1 cellular context compared by ENCODE assay signal in genomic region chr15:34370129-34370528, GRCh38.
TF ChIP-seq lines count a peak whose summit lies in the region.

No MANE protein-coding gene starts in this region.

TF ChIP-seq in GM23338, 12 proteins besides CTCF, POLR2A, EP300 and RAD21:
- TF ChIP-seq ZNF462 (CRISPR knock-in tag; IDR thresholded peaks at IDR 0.05) (no peak), REST (IDR thresholded peaks at IDR 0.05; ENCODE audit: unreplicated experiment) (no peak), NANOG (IDR thresholded peaks at IDR 0.05; ENCODE audit: borderline replicate concordance) (no peak), POLR2AphosphoS5 (IDR thresholded peaks at IDR 0.05; ENCODE audit: low read depth) (no peak), CREB1 (CRISPR knock-in tag; IDR thresholded peaks at IDR 0.05; ENCODE audit: low read depth) (no peak), STAT1 (IDR thresholded peaks at IDR 0.05; ENCODE audit: unreplicated experiment) (no peak), JUNB (IDR thresholded peaks at IDR 0.05; ENCODE audit: unreplicated experiment) (no peak), ZNF331 (CRISPR knock-in tag; IDR thresholded peaks at IDR 0.05; ENCODE audit: low read depth) (no peak), ZNF114 (CRISPR knock-in tag; IDR thresholded peaks at IDR 0.05) (no peak), EZH2phosphoT487 (IDR thresholded peaks at IDR 0.05; ENCODE audit: unreplicated experiment) (no peak), ETS1 (IDR thresholded peaks at IDR 0.05) (no peak), EZH2 (IDR thresholded peaks at IDR 0.05; ENCODE audit: low read depth, unreplicated experiment) (no peak)
TF ChIP-seq in GM23338: peak in this region for 0.
